In genomic region chr1:38648417-38648816, GRCh38 we compare ENCODE assay signal across 26 cellular contexts.
"Had no signal": no experiment of that assay in that cellular context is flagged by ENCODE, and none has a peak within 500 bp of the region (broad histone marks: within the 10 kb centered on the region; RNA-seq: fewer than 3 reads in every experiment).

No MANE protein-coding gene starts in this region.

- H3K79me2 ChIP-seq: hepatocyte had no signal

- H3K4me1 Mint-ChIP-seq: immature natural killer cell, mesothelial cell of epicardium had no signal

- H2AFZ ChIP-seq: hepatocyte had no signal

- H3K4me3 ChIP-seq: esophagus squamous epithelium, gastrocnemius medialis, heart left ventricle, hepatocyte, left lung, lower lobe of right lung, mucosa of descending colon had no signal

- H3K27ac ChIP-seq: epithelial cell of prostate, esophagus squamous epithelium, gastrocnemius medialis, heart left ventricle, hepatocyte, left lung, lower lobe of right lung had no signal

- ATAC-seq: effector memory CD8-positive, alpha-beta T cell; esophagus mucosa; gastrocnemius medialis; heart left ventricle; left colon; left lung; left ventricle myocardium superior; lower lobe of right lung; mucosa of descending colon had no signal

- H3K27me3 ChIP-seq: esophagus squamous epithelium, gastrocnemius medialis, hepatocyte, left lung had no signal

- H3K9me3 Mint-ChIP-seq: dendritic cell treated with granulocyte-macrophage colony-stimulating factor and Interleukin-4, amounts not matched to agents 40 ng/mL and 50 ng/mL, for 4 days; effector memory CD8-positive, alpha-beta T cell; immature natural killer cell had no signal

- H3K4me2 ChIP-seq: hepatocyte had no signal

- H3K4me1 ChIP-seq: esophagus squamous epithelium, gastrocnemius medialis, heart left ventricle, left lung, lower lobe of right lung had no signal

- H3K9me3 ChIP-seq: esophagus squamous epithelium, gastrocnemius medialis, heart left ventricle, left lung, lower lobe of right lung, mucosa of descending colon had no signal

- H3K36me3 ChIP-seq: esophagus squamous epithelium, gastrocnemius medialis, heart left ventricle, left lung, lower lobe of right lung had no signal

- DNase-seq: cortex of kidney; effector CD8-positive, alpha-beta T cell; effector memory CD8-positive, alpha-beta T cell; endodermal cell; erythroblast; esophagus squamous epithelium; foreskin fibroblast; foreskin melanocyte; gastrocnemius medialis; heart left ventricle; hypothalamus; immature natural killer cell; islet precursor cell; kidney; kidney glomerular epithelial cell; left colon; left lung; left ventricle myocardium superior; lower lobe of right lung; mesenchymal stem cell; mucosa of descending colon had no signal

- H3K4me3 Mint-ChIP-seq: dendritic cell treated with granulocyte-macrophage colony-stimulating factor and Interleukin-4, amounts not matched to agents 40 ng/mL and 50 ng/mL, for 4 days; effector memory CD8-positive, alpha-beta T cell; endodermal cell; immature natural killer cell; mesothelial cell of epicardium had no signal

- H3K27ac Mint-ChIP-seq: dendritic cell treated with granulocyte-macrophage colony-stimulating factor and Interleukin-4, amounts not matched to agents 40 ng/mL and 50 ng/mL, for 4 days; effector memory CD8-positive, alpha-beta T cell; endodermal cell; immature natural killer cell; mesothelial cell of epicardium had no signal

- H3K36me3 Mint-ChIP-seq: immature natural killer cell, mesothelial cell of epicardium had no signal
